Comparison of ENCODE assay signal across 8 cellular contexts in the genomic region with DNA sequence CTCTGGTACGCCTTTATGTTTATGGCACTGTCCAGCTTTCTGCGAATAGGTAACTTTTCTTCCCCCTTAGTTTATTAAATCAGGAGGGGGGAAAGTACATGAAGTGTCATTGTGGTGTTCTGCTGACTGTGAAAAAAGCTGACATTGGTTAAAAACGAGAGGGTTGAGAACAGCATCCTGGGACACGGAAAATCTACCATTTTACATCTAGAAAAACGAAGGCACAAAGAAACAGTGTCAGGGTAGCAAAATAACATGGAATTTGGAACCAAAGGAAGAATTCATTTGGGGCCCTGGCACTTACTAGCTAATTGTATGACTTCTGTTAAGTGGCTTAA. TPM values are rescaled to one million over a fixed set of nuclear protein-coding genes. Genes with fewer than 3 reads are reported as not detected.
DNase-seq lines count a peak whose midpoint lies in the region; ATAC-seq, FAIRE-seq and TF ChIP-seq lines count a peak whose summit lies in the region.

No MANE protein-coding gene starts in this region.

- FAIRE-seq in GM12878 (lab: Jason Lieb, UNC), result no peak

- H3K36me3 ChIP-seq in cardiac muscle cell, result no peaks in the 10 kb centered on the region
- no peaks in the 10 kb centered on the region for H3K36me3 ChIP-seq in GM12878 (ENCODE audit: control insufficient read depth in 2 of 2, insufficient read depth in 2 of 2, low read length in 1 of 2)
- H3K36me3 ChIP-seq in upper lobe of right lung, result no peaks in the 10 kb centered on the region

- peak overlapping the region; percentile 77 for H2AFZ ChIP-seq in GM12878 (ENCODE audit: control insufficient read depth, low read depth, low read length)

- H4K20me1 ChIP-seq in GM12878 (ENCODE audit: control insufficient read depth, insufficient read depth), result no peaks in the 10 kb centered on the region

- H3K4me1 ChIP-seq in cardiac muscle cell (ENCODE audit: low read depth) (peaks cover 16% of the 10 kb centered on the region), GM12878 (ENCODE audit: control insufficient read depth, insufficient read depth, low read length) (no peaks in the 10 kb centered on the region; the same call in 1 of the 2 replicates), upper lobe of right lung (no peaks in the 10 kb centered on the region)

- intact Hi-C loops in left ventricle myocardium superior (cut with micrococcal nuclease), result no loop called here
- intact Hi-C loops in GM12878 (cut with micrococcal nuclease; ENCODE audit: unreplicated experiment), result loop anchor here (5.0 kb wide), 1 partner anchor 164 kb away; a partner anchor contains a TSS
- intact Hi-C loops in upper lobe of right lung (cut with DNase I), result no loop called here

- RAD21 ChIA-PET in GM12878 (lab: Charles Lee; ENCODE audit: unreplicated experiment), result no interaction called here

- no peak for DNase-seq in cardiac muscle cell (ENCODE audit: low read depth in 1 of 2, low spot score in 1 of 2)
- no peak for DNase-seq in left ventricle myocardium superior
- DNase-seq in GM12878 (ENCODE audit: low read depth, low spot score), result no peak
- DNase-seq in midbrain (lab: John Stamatoyannopoulos, UW), result peak; percentile 50
- DNase-seq in upper lobe of right lung, result no peak
- no peak for DNase-seq in NOMO-1 treated with dmso at 0.1 percent for 144 hours (lab: John Stamatoyannopoulos, UW; ENCODE audit: unreplicated experiment)
- DNase-seq in globus pallidus (ENCODE audit: low spot score), result no peak

- H3K27me3 ChIP-seq in cardiac muscle cell (no peaks in the 10 kb centered on the region), GM12878 (replicated peaks in 1 of 2; ENCODE audit: control insufficient read depth in 2 of 2, insufficient read depth in 2 of 2, low read length in 1 of 2) (no peaks in the 10 kb centered on the region), upper lobe of right lung (no peaks in the 10 kb centered on the region)

- 25% methylated on average over 5 of the region's 5 CpGs for WGBS in GM12878 (ENCODE audit: insufficient coverage, insufficient replicate concordance, low lambda C conversion rate, missing lambda C conversion rate)

- H3K9me3 ChIP-seq in cardiac muscle cell (ENCODE audit: low read depth), result no peaks in the 10 kb centered on the region
- no peaks in the 10 kb centered on the region for H3K9me3 ChIP-seq in GM12878 (replicated peaks; ENCODE audit: control insufficient read depth, insufficient read depth, low read length)
- H3K9me3 ChIP-seq in upper lobe of right lung, result no peaks in the 10 kb centered on the region

- no peak for TF ChIP-seq RAD21 in GM12878 (IDR thresholded peaks at IDR 0.05; ENCODE audit: insufficient read depth, low read depth, low read length)

- ATAC-seq in left ventricle myocardium superior (no peak), GM12878 (no peak), upper lobe of right lung (no peak), GM19328 (IDR thresholded peaks at IDR 0.05; ENCODE audit: unreplicated experiment) (no peak)

- H3K4me2 ChIP-seq in GM12878 (ENCODE audit: control insufficient read depth, insufficient read depth), result peak overlapping the region; percentile 50

- POLR2A ChIA-PET in GM12878 (lab: Charles Lee), result interaction anchor here (1.3 kb wide), 1 partner anchor 10 kb away, joined by 6 read pairs; no protein-coding TSS in a partner anchor

- H3K4me3 ChIP-seq in cardiac muscle cell (peak overlapping the region; percentile 93), GM12878 (no peak overlapping the region; the same call in 1 of the 2 replicates), upper lobe of right lung (peak overlapping the region; percentile 68)

- CTCF ChIA-PET in GM12878 (lab: Yijun Ruan, JAX), result interaction anchor here (2.0 kb wide), 1 partner anchor 11 kb away, joined by 10 read pairs; no protein-coding TSS in a partner anchor

- TF ChIP-seq POLR2A in GM12878 (IDR thresholded peaks at IDR 0.05; ENCODE audit: low read depth, low read length), result no peak

- in situ Hi-C loops in GM12878 (cut with MboI), result loop anchor here (10.0 kb wide), 1 partner anchor 197 kb away; no protein-coding TSS in a partner anchor

- TF ChIP-seq EP300 in GM12878 (IDR thresholded peaks at IDR 0.05; ENCODE audit: borderline replicate concordance in 1 of 2, control insufficient read depth in 1 of 2, low read depth in 2 of 2, low read length in 2 of 2), result no peak

- H3K27ac ChIP-seq in cardiac muscle cell (no peak overlapping the region), GM12878 (ENCODE audit: control insufficient read depth, insufficient read depth) (no peak overlapping the region; the same call in 1 of the 2 replicates), upper lobe of right lung (no peak overlapping the region)

- SMC1A ChIA-PET in GM12878 (lab: Charles Lee; ENCODE audit: uncharacterized antibody, unreplicated experiment), result interaction anchor here (0.8 to 3.7 kb wide), 4 partner anchors 10 to 20 kb away, joined by 3 to 20 read pairs (median 4); no protein-coding TSS in a partner anchor

- no peak overlapping the region for H3K9ac ChIP-seq in GM12878 (ENCODE audit: control insufficient read depth, insufficient read depth, low read length)

- no TSS peak for BruUV-seq in GM12878 (replicated peaks; lab: Mats Ljungman, UMichigan)

- TF ChIP-seq CTCF in cardiac muscle cell (IDR thresholded peaks at IDR 0.05; ENCODE audit: low read depth, low read length), result no peak
- no peak for TF ChIP-seq CTCF in GM12878 (IDR thresholded peaks at IDR 0.05 in 2 of 3, conservative IDR thresholded peaks at IDR 0.05 in 1 of 3; ENCODE audit: control insufficient read depth in 2 of 3, extremely low read depth in 1 of 3, insufficient read depth in 1 of 3, low read depth in 3 of 3, low read length in 3 of 3)
- no peak for TF ChIP-seq CTCF in upper lobe of right lung (IDR thresholded peaks at IDR 0.05)

- H3K79me2 ChIP-seq in GM12878 (ENCODE audit: control insufficient read depth, insufficient read depth, low read length), result no peaks in the 10 kb centered on the region

TF ChIP-seq in GM12878, 131 proteins besides CTCF, POLR2A, EP300 and RAD21 (continues in another document):
- TF ChIP-seq, protein P1, sequence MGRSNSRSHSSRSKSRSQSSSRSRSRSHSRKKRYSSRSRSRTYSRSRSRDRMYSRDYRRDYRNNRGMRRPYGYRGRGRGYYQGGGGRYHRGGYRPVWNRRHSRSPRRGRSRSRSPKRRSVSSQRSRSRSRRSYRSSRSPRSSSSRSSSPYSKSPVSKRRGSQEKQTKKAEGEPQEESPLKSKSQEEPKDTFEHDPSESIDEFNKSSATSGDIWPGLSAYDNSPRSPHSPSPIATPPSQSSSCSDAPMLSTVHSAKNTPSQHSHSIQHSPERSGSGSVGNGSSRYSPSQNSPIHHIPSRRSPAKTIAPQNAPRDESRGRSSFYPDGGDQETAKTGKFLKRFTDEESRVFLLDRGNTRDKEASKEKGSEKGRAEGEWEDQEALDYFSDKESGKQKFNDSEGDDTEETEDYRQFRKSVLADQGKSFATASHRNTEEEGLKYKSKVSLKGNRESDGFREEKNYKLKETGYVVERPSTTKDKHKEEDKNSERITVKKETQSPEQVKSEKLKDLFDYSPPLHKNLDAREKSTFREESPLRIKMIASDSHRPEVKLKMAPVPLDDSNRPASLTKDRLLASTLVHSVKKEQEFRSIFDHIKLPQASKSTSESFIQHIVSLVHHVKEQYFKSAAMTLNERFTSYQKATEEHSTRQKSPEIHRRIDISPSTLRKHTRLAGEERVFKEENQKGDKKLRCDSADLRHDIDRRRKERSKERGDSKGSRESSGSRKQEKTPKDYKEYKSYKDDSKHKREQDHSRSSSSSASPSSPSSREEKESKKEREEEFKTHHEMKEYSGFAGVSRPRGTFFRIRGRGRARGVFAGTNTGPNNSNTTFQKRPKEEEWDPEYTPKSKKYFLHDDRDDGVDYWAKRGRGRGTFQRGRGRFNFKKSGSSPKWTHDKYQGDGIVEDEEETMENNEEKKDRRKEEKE (IDR thresholded peaks at IDR 0.05), result no peak
- TF ChIP-seq ZSCAN29 (IDR thresholded peaks at IDR 0.05), result no peak
- TF ChIP-seq, protein P2, sequence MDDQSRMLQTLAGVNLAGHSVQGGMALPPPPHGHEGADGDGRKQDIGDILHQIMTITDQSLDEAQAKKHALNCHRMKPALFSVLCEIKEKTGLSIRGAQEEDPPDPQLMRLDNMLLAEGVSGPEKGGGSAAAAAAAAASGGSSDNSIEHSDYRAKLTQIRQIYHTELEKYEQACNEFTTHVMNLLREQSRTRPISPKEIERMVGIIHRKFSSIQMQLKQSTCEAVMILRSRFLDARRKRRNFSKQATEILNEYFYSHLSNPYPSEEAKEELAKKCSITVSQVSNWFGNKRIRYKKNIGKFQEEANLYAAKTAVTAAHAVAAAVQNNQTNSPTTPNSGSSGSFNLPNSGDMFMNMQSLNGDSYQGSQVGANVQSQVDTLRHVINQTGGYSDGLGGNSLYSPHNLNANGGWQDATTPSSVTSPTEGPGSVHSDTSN (IDR thresholded peaks at IDR 0.05; ENCODE audit: insufficient replicate concordance, low read depth, low read length), result no peak
- TF ChIP-seq, protein P3, sequence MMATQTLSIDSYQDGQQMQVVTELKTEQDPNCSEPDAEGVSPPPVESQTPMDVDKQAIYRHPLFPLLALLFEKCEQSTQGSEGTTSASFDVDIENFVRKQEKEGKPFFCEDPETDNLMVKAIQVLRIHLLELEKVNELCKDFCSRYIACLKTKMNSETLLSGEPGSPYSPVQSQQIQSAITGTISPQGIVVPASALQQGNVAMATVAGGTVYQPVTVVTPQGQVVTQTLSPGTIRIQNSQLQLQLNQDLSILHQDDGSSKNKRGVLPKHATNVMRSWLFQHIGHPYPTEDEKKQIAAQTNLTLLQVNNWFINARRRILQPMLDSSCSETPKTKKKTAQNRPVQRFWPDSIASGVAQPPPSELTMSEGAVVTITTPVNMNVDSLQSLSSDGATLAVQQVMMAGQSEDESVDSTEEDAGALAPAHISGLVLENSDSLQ (IDR thresholded peaks at IDR 0.05), result no peak

RNA-seq across cellular contexts. Expression of a gene that starts 1.2 kb away (rescaled TPM):
- total RNA-seq in cardiac muscle cell (22.4 and 27.2 TPM in 2 replicates), left ventricle myocardium superior (7.5 TPM), GM12878 (2014; rRNA removed) (5.2 and 6.3 TPM in 2 replicates), GM12878 (2014; rRNA removed; fragmentation: Illumina TruSeq; extraction: Trizol) (2.5 and 3.0 TPM in 2 replicates), GM12878 (2021) (12.5 and 14.5 TPM in 2 replicates), upper lobe of right lung (14.7 TPM)
- polyA plus RNA-seq in cardiac muscle cell (12.5 and 12.6 TPM in 2 replicates), GM12878 (2011; rRNA removed) (1.7 and 3.4 TPM in 2 replicates), GM12878 (2014; fragmentation: Illumina TruSeq; extraction: Trizol) (4.9 and 5.1 TPM in 2 replicates), GM12878 (2014; fragmentation: Nextera tagmentation; extraction: Ambion mirVana) (1 to 10 TPM in 1 of 2 experiments, under 1 TPM in 1; 0.92 to 1.4 TPM), GM12878 (2014; rRNA removed) (2.8 and 5.5 TPM in 2 replicates), GM12878 (2016; fragmentation: Nextera tagmentation; extraction: Ambion mirVana) (1 to 10 TPM; 2.6 to 2.7 TPM)
- 1.8 and 3.0 TPM in 2 replicates for total RNA-seq in GM12878 (2013; cell fraction: nucleolus; rRNA removed)
- 3.2 TPM for polyA plus RNA-seq in GM12878 (2011; ENCODE audit: low read depth)
- polyA plus RNA-seq in GM12878 (2011; cell fraction: cytosol; rRNA removed), result 3.2 and 3.4 TPM in 2 replicates
- 5.4 and 14.7 TPM in 2 replicates for polyA plus RNA-seq in GM12878 (2011; cell fraction: nucleus; rRNA removed)
- polyA plus RNA-seq in GM12878 (2012), result 4.5 and 5.6 TPM in 2 replicates
- 7.2 and 9.7 TPM in 2 replicates for polyA minus RNA-seq in GM12878 (2011; rRNA and poly(A)+ RNA removed)
- 3.6 and 4.6 TPM in 2 replicates for polyA minus RNA-seq in GM12878 (2011; cell fraction: cytosol; rRNA and poly(A)+ RNA removed)
- 1.6 and 11.7 TPM in 2 replicates for polyA minus RNA-seq in GM12878 (2011; cell fraction: nucleus; rRNA and poly(A)+ RNA removed)
